Comparison of ENCODE assay signal across 19 cellular contexts in genomic region chr17:22301353-22301745, GRCh38.
A peak's percentile ranks its signal among the peaks of the same experiment; 100 is the strongest.
DNase-seq lines count a peak whose midpoint lies in the region; ATAC-seq, FAIRE-seq and TF ChIP-seq lines count a peak whose summit lies in the region.
"Had no signal": no experiment of that assay in that cellular context is flagged by ENCODE, and none has a peak within 500 bp of the region (broad histone marks: within the 10 kb centered on the region; RNA-seq: fewer than 3 reads in every experiment).

No MANE protein-coding gene starts in this region.

- FAIRE-seq in HepG2 (lab: Jason Lieb, UNC) (peak; percentile 72), colon (lab: Jason Lieb, UNC) (peak; percentile 51), keratinocyte (lab: Jason Lieb, UNC) (peak; percentile 77)
- FAIRE-seq: A549, D721Med, G401.6, GM12892, H54 had no signal

- dilution Hi-C loops in keratinocyte (cut with MboI; ENCODE audit: extremely low pct_ligation_motif_present, low sequenced_read_pairs), result no loop called here

- no peaks in the 10 kb centered on the region for H4K20me1 ChIP-seq in HepG2 (ENCODE audit: insufficient read depth, low read length)
- no peaks in the 10 kb centered on the region for H4K20me1 ChIP-seq in keratinocyte (ENCODE audit: control insufficient read depth, extremely low read depth, insufficient read depth, low read length)

- intact Hi-C loops in HepG2 (cut with micrococcal nuclease; ENCODE audit: unreplicated experiment), result no loop called here
- intact Hi-C loops in right lobe of liver (cut with DNase I), result no loop called here
- intact Hi-C loops in thyroid gland (cut with DNase I), result no loop called here

- H3K4me2 ChIP-seq in HepG2 (ENCODE audit: low read depth, low read length) (no peak overlapping the region), keratinocyte (ENCODE audit: control insufficient read depth, extremely low read depth, insufficient read depth, low read depth, low read length) (no peak overlapping the region)
- H3K4me2 ChIP-seq: A549, GM23338 had no signal

- no peaks in the 10 kb centered on the region for H3K36me3 ChIP-seq in HepG2 (replicated peaks in 1 of 2; ENCODE audit: control insufficient read depth in 1 of 2, insufficient read depth in 2 of 2, low read length in 2 of 2)
- no peaks in the 10 kb centered on the region for H3K36me3 ChIP-seq in right lobe of liver
- H3K36me3 ChIP-seq in keratinocyte (ENCODE audit: control insufficient read depth in 2 of 2, extremely low read depth in 1 of 2, insufficient read depth in 2 of 2, low read length in 2 of 2), result no peaks in the 10 kb centered on the region
- no peaks in the 10 kb centered on the region for H3K36me3 ChIP-seq in thyroid gland

- H3K9me1 ChIP-seq in keratinocyte (ENCODE audit: control insufficient read depth, extremely low read depth, insufficient read depth, low read length), result no peaks in the 10 kb centered on the region

- H2AFZ ChIP-seq in HepG2 (ENCODE audit: low read length) (no peak overlapping the region), keratinocyte (ENCODE audit: control insufficient read depth, low read length) (no peak overlapping the region)
- H2AFZ ChIP-seq: GM23338 had no signal

- H3K4me1 ChIP-seq in HepG2 (ENCODE audit: insufficient read depth, low read length) (no peaks in the 10 kb centered on the region), right lobe of liver (no peaks in the 10 kb centered on the region), keratinocyte (ENCODE audit: control insufficient read depth, extremely low read depth, insufficient read depth, low read length) (no peaks in the 10 kb centered on the region), thyroid gland (no peaks in the 10 kb centered on the region)
- H3K4me1 ChIP-seq: A549, Caco-2 had no signal

- TF ChIP-seq RAD21 in HepG2 (CRISPR knock-in tag; IDR thresholded peaks at IDR 0.05), result no peak

- H3K9ac ChIP-seq in HepG2 (ENCODE audit: insufficient read depth, low read depth, low read length), result no peak overlapping the region
- H3K9ac ChIP-seq in keratinocyte (ENCODE audit: control insufficient read depth, extremely low read depth, insufficient read depth, low read length), result no peak overlapping the region

- CTCF ChIA-PET in HepG2 (lab: Yijun Ruan, JAX; ENCODE audit: low intra/inter-chr PET ratio, low total read pairs), result no interaction called here

- in situ Hi-C loops in HepG2 (cut with HindIII; ENCODE audit: extremely low pct_ligation_motif_present, low pct_unique_long_range_greater_than_20kb), result no loop called here

- POLR2A ChIA-PET in HepG2 (lab: Yijun Ruan, JAX), result no interaction called here

- no peaks in the 10 kb centered on the region for H3K79me2 ChIP-seq in HepG2 (ENCODE audit: insufficient read depth, low read length)
- no peaks in the 10 kb centered on the region for H3K79me2 ChIP-seq in keratinocyte (ENCODE audit: control insufficient read depth, insufficient read depth, low read length)

- no TSS peak for BruUV-seq in HepG2 (replicated peaks; lab: Mats Ljungman, UMichigan)

- DNase-seq in HepG2 (ENCODE audit: low spot score) (no peak), right lobe of liver (no peak), keratinocyte (ENCODE audit: low read depth, low spot score) (no peak), NCI-H1105 (lab: John Stamatoyannopoulos, UW) (no peak), thyroid gland (no peak)
- DNase-seq: AML-193; Caco-2; CD4-positive, alpha-beta T cell; HCEC 1CT had no signal

- H3K27me3 ChIP-seq in HepG2 (ENCODE audit: control insufficient read depth in 1 of 2, insufficient read depth in 2 of 2, low read length in 2 of 2), result no peaks in the 10 kb centered on the region
- no peaks in the 10 kb centered on the region for H3K27me3 ChIP-seq in right lobe of liver
- no peaks in the 10 kb centered on the region for H3K27me3 ChIP-seq in keratinocyte (ENCODE audit: control insufficient read depth, extremely low read depth, insufficient read depth, low read length)
- H3K27me3 ChIP-seq in thyroid gland, result no peaks in the 10 kb centered on the region

- no peak overlapping the region for H3K27ac ChIP-seq in HepG2 (ENCODE audit: extremely low read length, insufficient read depth, low read length)
- H3K27ac ChIP-seq in right lobe of liver, result no peak overlapping the region
- H3K27ac ChIP-seq in keratinocyte (ENCODE audit: control insufficient read depth, insufficient read depth, low read length), result no peak overlapping the region
- no peak overlapping the region for H3K27ac ChIP-seq in thyroid gland
- H3K27ac ChIP-seq: 22Rv1, A549, C4-2B had no signal

- 67% methylated on average over 20 of the region's 20 CpGs for WGBS in HepG2 (ENCODE audit: low lambda C conversion rate)
- WGBS in right lobe of liver (ENCODE audit: insufficient coverage, low coverage, low lambda C conversion rate, missing lambda C conversion rate), result 85% methylated on average over 19 of the region's 20 CpGs
- 84 to 86% methylated on average over 19 to 20 of the region's 20 CpGs for WGBS in thyroid gland, 2 donors

- H3K9me3 ChIP-seq in HepG2 (ENCODE audit: low read length) (no peaks in the 10 kb centered on the region), right lobe of liver (no peaks in the 10 kb centered on the region), keratinocyte (ENCODE audit: control insufficient read depth, low read depth, low read length) (peaks cover 14% of the 10 kb centered on the region), thyroid gland (no peaks in the 10 kb centered on the region)
- H3K9me3 ChIP-seq: Caco-2 had no signal

- no peak for TF ChIP-seq POLR2A in HepG2 (IDR thresholded peaks at IDR 0.05; ENCODE audit: insufficient read depth in 1 of 2, low read depth in 2 of 2, low read length in 2 of 2)
- no peak for TF ChIP-seq POLR2A in right lobe of liver (IDR thresholded peaks at IDR 0.05)
- no peak for TF ChIP-seq POLR2A in thyroid gland (IDR thresholded peaks at IDR 0.05)

- ATAC-seq in HepG2 (no peak), right lobe of liver (no peak), HG03139 (IDR thresholded peaks at IDR 0.05; ENCODE audit: unreplicated experiment) (no peak)
- ATAC-seq: A549, GM23338 had no signal

- no peak for TF ChIP-seq EP300 in HepG2 (IDR thresholded peaks at IDR 0.05; ENCODE audit: low read depth in 2 of 2, low read length in 2 of 2)
- no peak for TF ChIP-seq EP300 in HepG2 (CRISPR knock-in tag; IDR thresholded peaks at IDR 0.05; ENCODE audit: borderline replicate concordance)

- TF ChIP-seq CTCF in HepG2 (CRISPR knock-in tag; IDR thresholded peaks at IDR 0.05) (no peak), right lobe of liver (IDR thresholded peaks at IDR 0.05) (no peak), keratinocyte (optimal IDR thresholded peaks at IDR 0.05 in 1 of 3, IDR thresholded peaks at IDR 0.05 in 1 of 3, conservative IDR thresholded peaks at IDR 0.05 in 1 of 3; ENCODE audit: extremely low read depth in 1 of 3, insufficient read depth in 2 of 3, low read length in 3 of 3) (no peak), thyroid gland (IDR thresholded peaks at IDR 0.05) (no peak)

- H3K4me3 ChIP-seq in HepG2 (replicated peaks in 1 of 3; ENCODE audit: insufficient read depth in 1 of 3, low read depth in 2 of 3, low read length in 3 of 3) (no peak overlapping the region), right lobe of liver (no peak overlapping the region), keratinocyte (ENCODE audit: control insufficient read depth in 2 of 3, extremely low read depth in 1 of 3, insufficient read depth in 2 of 3, low read depth in 1 of 3, low read length in 3 of 3) (no peak overlapping the region), thyroid gland (replicated peaks in 1 of 3) (no peak overlapping the region)
- H3K4me3 ChIP-seq: A549, GM23338 had no signal

TF ChIP-seq in HepG2, 621 proteins besides CTCF, POLR2A, EP300 and RAD21 (continues in another document):
- TF ChIP-seq, protein P1, sequence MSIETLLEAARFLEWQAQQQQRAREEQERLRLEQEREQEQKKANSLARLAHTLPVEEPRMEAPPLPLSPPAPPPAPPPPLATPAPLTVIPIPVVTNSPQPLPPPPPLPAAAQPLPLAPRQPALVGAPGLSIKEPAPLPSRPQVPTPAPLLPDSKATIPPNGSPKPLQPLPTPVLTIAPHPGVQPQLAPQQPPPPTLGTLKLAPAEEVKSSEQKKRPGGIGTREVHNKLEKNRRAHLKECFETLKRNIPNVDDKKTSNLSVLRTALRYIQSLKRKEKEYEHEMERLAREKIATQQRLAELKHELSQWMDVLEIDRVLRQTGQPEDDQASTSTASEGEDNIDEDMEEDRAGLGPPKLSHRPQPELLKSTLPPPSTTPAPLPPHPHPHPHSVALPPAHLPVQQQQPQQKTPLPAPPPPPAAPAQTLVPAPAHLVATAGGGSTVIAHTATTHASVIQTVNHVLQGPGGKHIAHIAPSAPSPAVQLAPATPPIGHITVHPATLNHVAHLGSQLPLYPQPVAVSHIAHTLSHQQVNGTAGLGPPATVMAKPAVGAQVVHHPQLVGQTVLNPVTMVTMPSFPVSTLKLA (IDR thresholded peaks at IDR 0.05), result no peak
- TF ChIP-seq, protein P2, sequence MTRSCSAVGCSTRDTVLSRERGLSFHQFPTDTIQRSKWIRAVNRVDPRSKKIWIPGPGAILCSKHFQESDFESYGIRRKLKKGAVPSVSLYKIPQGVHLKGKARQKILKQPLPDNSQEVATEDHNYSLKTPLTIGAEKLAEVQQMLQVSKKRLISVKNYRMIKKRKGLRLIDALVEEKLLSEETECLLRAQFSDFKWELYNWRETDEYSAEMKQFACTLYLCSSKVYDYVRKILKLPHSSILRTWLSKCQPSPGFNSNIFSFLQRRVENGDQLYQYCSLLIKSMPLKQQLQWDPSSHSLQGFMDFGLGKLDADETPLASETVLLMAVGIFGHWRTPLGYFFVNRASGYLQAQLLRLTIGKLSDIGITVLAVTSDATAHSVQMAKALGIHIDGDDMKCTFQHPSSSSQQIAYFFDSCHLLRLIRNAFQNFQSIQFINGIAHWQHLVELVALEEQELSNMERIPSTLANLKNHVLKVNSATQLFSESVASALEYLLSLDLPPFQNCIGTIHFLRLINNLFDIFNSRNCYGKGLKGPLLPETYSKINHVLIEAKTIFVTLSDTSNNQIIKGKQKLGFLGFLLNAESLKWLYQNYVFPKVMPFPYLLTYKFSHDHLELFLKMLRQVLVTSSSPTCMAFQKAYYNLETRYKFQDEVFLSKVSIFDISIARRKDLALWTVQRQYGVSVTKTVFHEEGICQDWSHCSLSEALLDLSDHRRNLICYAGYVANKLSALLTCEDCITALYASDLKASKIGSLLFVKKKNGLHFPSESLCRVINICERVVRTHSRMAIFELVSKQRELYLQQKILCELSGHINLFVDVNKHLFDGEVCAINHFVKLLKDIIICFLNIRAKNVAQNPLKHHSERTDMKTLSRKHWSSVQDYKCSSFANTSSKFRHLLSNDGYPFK (CRISPR knock-in tag; IDR thresholded peaks at IDR 0.05; ENCODE audit: borderline replicate concordance), result no peak
- TF ChIP-seq ZFP62 (CRISPR knock-in tag; IDR thresholded peaks at IDR 0.05), result no peak
- no peak for TF ChIP-seq RORA (CRISPR knock-in tag; IDR thresholded peaks at IDR 0.05)
- TF ChIP-seq ZNF256 (CRISPR knock-in tag; conservative IDR thresholded peaks at IDR 0.05), result no peak
- TF ChIP-seq MXD3 (CRISPR knock-in tag; IDR thresholded peaks at IDR 0.05), result no peak
- TF ChIP-seq ZNF605 (CRISPR knock-in tag; IDR thresholded peaks at IDR 0.05), result no peak
